In the genomic region with DNA sequence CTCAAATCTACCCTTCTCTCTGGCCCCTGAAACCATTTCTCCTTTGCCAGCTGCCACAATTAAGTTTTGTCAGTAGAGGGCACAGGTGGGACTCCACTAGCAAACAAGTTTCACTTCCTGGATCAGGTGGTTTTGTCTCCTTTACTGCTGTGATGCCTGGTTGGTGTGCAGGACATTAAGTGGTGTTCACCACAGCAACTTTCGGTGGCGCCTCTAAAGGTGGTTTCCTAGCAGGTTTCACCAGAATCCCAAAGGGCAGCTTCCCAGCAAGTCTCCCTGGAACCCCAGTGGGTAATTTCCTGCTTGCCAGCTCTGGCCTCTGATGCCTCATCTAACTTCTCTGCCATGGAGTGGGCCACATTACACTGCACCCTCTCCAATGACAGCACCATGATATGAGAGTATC, we compare ENCODE assay signal across 8 cellular contexts. TPM values are rescaled to one million over a fixed set of nuclear protein-coding genes. Genes with fewer than 3 reads are reported as not detected.
DNase-seq lines count a peak whose midpoint lies in the region; ATAC-seq and TF ChIP-seq lines count a peak whose summit lies in the region.

No MANE protein-coding gene starts in this region.

- H3K9ac ChIP-seq in SK-N-SH: no peak overlapping the region

- peaks cover 76 to 83% of the 10 kb centered on the region in 2 experiments for H3K36me3 ChIP-seq in SK-N-SH (replicated peaks in 1 of 2; ENCODE audit: control insufficient read depth in 1 of 2, insufficient read depth in 2 of 2, low read length in 1 of 2)

- no peaks in the 10 kb centered on the region for H3K4me1 ChIP-seq in SK-N-SH (ENCODE audit: control insufficient read depth in 1 of 2, insufficient read depth in 2 of 2, low read depth in 1 of 2, low read length in 1 of 2)

- H3K79me2 ChIP-seq in SK-N-SH (ENCODE audit: insufficient read depth): no peaks in the 10 kb centered on the region

- H3K27me3 ChIP-seq in SK-N-SH (ENCODE audit: insufficient read depth): no peaks in the 10 kb centered on the region

- no peak overlapping the region for H3K27ac ChIP-seq in SK-N-SH (ENCODE audit: low read depth in 2 of 2, low read length in 1 of 2)

- TF ChIP-seq RAD21 in SK-N-SH (IDR thresholded peaks at IDR 0.05; ENCODE audit: low read length): no peak

- H3K4me3 ChIP-seq in fibroblast of villous mesenchyme (ENCODE audit: low read depth, low read length): no peak overlapping the region
- H3K4me3 ChIP-seq in SK-N-SH (ENCODE audit: low read depth in 2 of 2, low read length in 1 of 2): no peak overlapping the region

- DNase-seq in ACHN (peak; percentile 48), NOMO-1 treated with DMSO at 0.1 percent for 48 hours (lab: John Stamatoyannopoulos, UW; ENCODE audit: unreplicated experiment) (peak; percentile 65), fibroblast of villous mesenchyme (ENCODE audit: low read depth) (no peak), SK-N-SH (no peak)
- no peak for DNase-seq in stimulated activated CD4-positive, alpha-beta T cell treated with anti-CD3 and anti-CD28 coated beads, Interleukin-4, amount 100 ng/mL, for 1 hour

- H3K9me3 ChIP-seq in SK-N-SH: no peaks in the 10 kb centered on the region

- POLR2A ChIA-PET in SK-N-SH (lab: Yijun Ruan, JAX): no interaction called here

- H2AFZ ChIP-seq in SK-N-SH (ENCODE audit: low read depth): no peak overlapping the region

- 75% methylated on average over 2 of the region's 2 CpGs for WGBS in SK-N-SH (ENCODE audit: low lambda C conversion rate)

- CTCF ChIA-PET in SK-N-SH (lab: Yijun Ruan, JAX): interaction anchor here (0.8 to 3.3 kb wide), 4 partner anchors 13 to 40 kb away, joined by 3 to 11 read pairs (median 6); partner anchors contain the start of genes MED4 and NUDT15

- H3F3A ChIP-seq in SK-N-SH (replicated peaks; ENCODE audit: insufficient read depth): peaks cover 3% of the 10 kb centered on the region

- H4K20me1 ChIP-seq in SK-N-SH (ENCODE audit: insufficient read depth): no peaks in the 10 kb centered on the region

- no peak overlapping the region for H3K4me2 ChIP-seq in SK-N-SH

- H3K9me2 ChIP-seq in SK-N-SH: no peaks in the 10 kb centered on the region

- ATAC-seq in GM18517 (IDR thresholded peaks at IDR 0.05; ENCODE audit: unreplicated experiment) (peak; percentile 98), HG02852 (IDR thresholded peaks at IDR 0.05; ENCODE audit: unreplicated experiment) (peak; percentile 97), HG02970 (IDR thresholded peaks at IDR 0.05; ENCODE audit: low FRiP score, unreplicated experiment) (no peak)

- in situ Hi-C loops in ACHN (cut with HindIII; ENCODE audit: low pct_ligation_motif_present, low pct_unique_long_range_greater_than_20kb, low sequenced_read_pairs): no loop called here

- TF ChIP-seq CTCF in fibroblast of villous mesenchyme (IDR thresholded peaks at IDR 0.05; ENCODE audit: insufficient read depth, low read depth, low read length) (peak; percentile 14), SK-N-SH (IDR thresholded peaks at IDR 0.05) (no peak; the same call in 1 of the 2 replicates)

- no peak for TF ChIP-seq EP300 in SK-N-SH (IDR thresholded peaks at IDR 0.05; ENCODE audit: borderline replicate concordance in 1 of 2, low read depth in 1 of 2, low read length in 1 of 2)

TF ChIP-seq in SK-N-SH, 30 proteins besides CTCF, POLR2A, EP300 and RAD21:
- TF ChIP-seq FOXM1 (IDR thresholded peaks at IDR 0.05; ENCODE audit: low read depth) (no peak), FOXJ3 (CRISPR knock-in tag; IDR thresholded peaks at IDR 0.05) (no peak), EZH2phosphoT487 (IDR thresholded peaks at IDR 0.05; ENCODE audit: borderline replicate concordance, low read depth) (no peak), ELF1 (IDR thresholded peaks at IDR 0.05) (no peak), SMC3 (IDR thresholded peaks at IDR 0.05; ENCODE audit: low read depth, low read length) (no peak), SIN3A (IDR thresholded peaks at IDR 0.05; ENCODE audit: borderline replicate concordance, low read depth, low read length) (no peak), MEF2A (IDR thresholded peaks at IDR 0.05; ENCODE audit: borderline replicate concordance, low read depth) (no peak), YY1 (IDR thresholded peaks at IDR 0.05; ENCODE audit: low read depth) (no peak), ZBTB33 (IDR thresholded peaks at IDR 0.05; ENCODE audit: borderline replicate concordance, low read depth) (no peak), POLR2AphosphoS5 (IDR thresholded peaks at IDR 0.05; ENCODE audit: low read depth, low read length) (no peak), RXRA (IDR thresholded peaks at IDR 0.05; ENCODE audit: borderline replicate concordance, low read depth) (no peak), IRF3 (IDR thresholded peaks at IDR 0.05; ENCODE audit: low read depth, low read length) (no peak), FOSL2 (IDR thresholded peaks at IDR 0.05; ENCODE audit: borderline replicate concordance, low read depth) (no peak), MXI1 (IDR thresholded peaks at IDR 0.05; ENCODE audit: low read depth, low read length) (no peak), JUND (IDR thresholded peaks at IDR 0.05) (no peak), TEAD4 (IDR thresholded peaks at IDR 0.05; ENCODE audit: borderline replicate concordance, insufficient read depth) (no peak), NFIC (IDR thresholded peaks at IDR 0.05; ENCODE audit: borderline replicate concordance) (no peak)
- TF ChIP-seq, protein P1, sequence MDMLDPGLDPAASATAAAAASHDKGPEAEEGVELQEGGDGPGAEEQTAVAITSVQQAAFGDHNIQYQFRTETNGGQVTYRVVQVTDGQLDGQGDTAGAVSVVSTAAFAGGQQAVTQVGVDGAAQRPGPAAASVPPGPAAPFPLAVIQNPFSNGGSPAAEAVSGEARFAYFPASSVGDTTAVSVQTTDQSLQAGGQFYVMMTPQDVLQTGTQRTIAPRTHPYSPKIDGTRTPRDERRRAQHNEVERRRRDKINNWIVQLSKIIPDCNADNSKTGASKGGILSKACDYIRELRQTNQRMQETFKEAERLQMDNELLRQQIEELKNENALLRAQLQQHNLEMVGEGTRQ (IDR thresholded peaks at IDR 0.05; ENCODE audit: borderline replicate concordance, low read depth, low read length): no peak

RNA-seq across cellular contexts. Expression of gene MED4, which starts 16.6 kb away (rescaled TPM):
- 21.6 and 27.2 TPM in 2 replicates for total RNA-seq in fibroblast of villous mesenchyme
- 42.2 and 56.9 TPM in 2 replicates for polyA plus RNA-seq in SK-N-SH (2012; rRNA removed)
- polyA plus RNA-seq in SK-N-SH (2012; cell fraction: cytosol; rRNA removed): 68.2 and 82.9 TPM in 2 replicates
- 17.8 and 23.5 TPM in 2 replicates for polyA plus RNA-seq in SK-N-SH (2012; cell fraction: nucleus; rRNA removed)

RNA-seq across cellular contexts. Expression of gene NUDT15, which starts 40.7 kb away (rescaled TPM):
- 14.5 and 23.7 TPM in 2 replicates for total RNA-seq in fibroblast of villous mesenchyme
- 11.9 and 13.8 TPM in 2 replicates for polyA plus RNA-seq in SK-N-SH (2012; rRNA removed)
- 19.6 and 22.4 TPM in 2 replicates for polyA plus RNA-seq in SK-N-SH (2012; cell fraction: cytosol; rRNA removed)
- 2.4 and 4.0 TPM in 2 replicates for polyA plus RNA-seq in SK-N-SH (2012; cell fraction: nucleus; rRNA removed)

Comparison
In these comparisons a context has a peak if more than half of its experiments do, and no peak if none do; other contexts are left out.
1. DNase-seq: peak in ACHN (single experiment) and NOMO-1 treated with DMSO at 0.1 percent for 48 hours (single experiment); none in fibroblast of villous mesenchyme (single experiment), stimulated activated CD4-positive, alpha-beta T cell treated with anti-CD3 and anti-CD28 coated beads, Interleukin-4, amount 100 ng/mL, for 1 hour (single experiment) and SK-N-SH (single experiment).